26 cellular contexts compared by ENCODE assay signal in genomic region chr2:78260861-78261260, GRCh38.
"Had no signal": no experiment of that assay in that cellular context is flagged by ENCODE, and none has a peak within 500 bp of the region (broad histone marks: within the 10 kb centered on the region; RNA-seq: fewer than 3 reads in every experiment).

No MANE protein-coding gene starts in this region.

- H3K27me3 ChIP-seq: esophagus squamous epithelium, ovary, sigmoid colon, tibial nerve had no signal

- H3K36me3 ChIP-seq: esophagus squamous epithelium, ovary, prostate gland, sigmoid colon, tibial nerve had no signal

- H3K9me3 ChIP-seq: esophagus squamous epithelium, mucosa of descending colon, ovary, prostate gland, sigmoid colon, tibial nerve had no signal

- H3K4me1 Mint-ChIP-seq: activated CD4-positive, alpha-beta memory T cell treated with anti-CD3 and anti-CD28 coated beads, Interleukin-2, amount 10 ng/mL, durations not matched to agents 7 days and 5 days; activated CD4-positive, alpha-beta T cell treated with anti-CD3 and anti-CD28 coated beads, Interleukin-2, amount 10 ng/mL, durations not matched to agents 7 days and 5 days; stimulated activated effector memory CD8-positive, alpha-beta T cell treated with anti-CD3 and anti-CD28 coated beads, Interleukin-12 subunit alpha, Interleukin-12 subunit beta, amount 100 ng/mL, for 72 hours had no signal

- H3K36me3 Mint-ChIP-seq: stimulated activated effector memory CD8-positive, alpha-beta T cell treated with anti-CD3 and anti-CD28 coated beads, Interleukin-12 subunit alpha, Interleukin-12 subunit beta, amount 100 ng/mL, for 72 hours had no signal

- H3K4me3 Mint-ChIP-seq: activated CD4-positive, alpha-beta memory T cell treated with anti-CD3 and anti-CD28 coated beads, Interleukin-2, amount 10 ng/mL, durations not matched to agents 7 days and 5 days; activated CD4-positive, alpha-beta T cell treated with anti-CD3 and anti-CD28 coated beads, Interleukin-2, amount 10 ng/mL, durations not matched to agents 7 days and 5 days; activated T-cell treated with anti-CD3 and anti-CD28 coated beads, Interleukin-2, amount 50 U/mL, for 24 hours; nephron progenitor cell; stimulated activated effector memory CD8-positive, alpha-beta T cell treated with anti-CD3 and anti-CD28 coated beads, Interleukin-12 subunit alpha, Interleukin-12 subunit beta, amount 100 ng/mL, for 72 hours; stimulated activated naive CD8-positive, alpha-beta T cell treated with anti-CD3 and anti-CD28 coated beads, Interleukin-15, Interleukin-2, amounts not matched to agents 100 ng/mL and 50 ng/mL, for 24 hours had no signal

- H3K9me3 Mint-ChIP-seq: nephron progenitor cell had no signal

- H3K27ac ChIP-seq: epithelial cell of prostate, esophagus squamous epithelium, ovary, prostate gland, sigmoid colon, tibial nerve had no signal

- H3K4me3 ChIP-seq: esophagus squamous epithelium, mucosa of descending colon, ovary, prostate gland, sigmoid colon, tibial nerve had no signal

- ATAC-seq: left ventricle myocardium superior; mucosa of descending colon; stimulated activated effector memory CD8-positive, alpha-beta T cell treated with anti-CD3 and anti-CD28 coated beads, Interleukin-12 subunit alpha, Interleukin-12 subunit beta, amount 100 ng/mL, for 72 hours had no signal

- H3K27ac Mint-ChIP-seq: activated CD4-positive, alpha-beta memory T cell treated with anti-CD3 and anti-CD28 coated beads, Interleukin-2, amount 10 ng/mL, durations not matched to agents 7 days and 5 days; activated CD4-positive, alpha-beta T cell treated with anti-CD3 and anti-CD28 coated beads, Interleukin-2, amount 10 ng/mL, durations not matched to agents 7 days and 5 days; activated T-cell treated with anti-CD3 and anti-CD28 coated beads, Interleukin-2, amount 50 U/mL, for 24 hours; stimulated activated effector memory CD8-positive, alpha-beta T cell treated with anti-CD3 and anti-CD28 coated beads, Interleukin-12 subunit alpha, Interleukin-12 subunit beta, amount 100 ng/mL, for 72 hours; stimulated activated naive CD8-positive, alpha-beta T cell treated with anti-CD3 and anti-CD28 coated beads, Interleukin-15, Interleukin-2, amounts not matched to agents 100 ng/mL and 50 ng/mL, for 24 hours had no signal

- H3K27me3 Mint-ChIP-seq: activated CD4-positive, alpha-beta memory T cell treated with anti-CD3 and anti-CD28 coated beads, Interleukin-2, amount 10 ng/mL, durations not matched to agents 7 days and 5 days; activated CD4-positive, alpha-beta T cell treated with anti-CD3 and anti-CD28 coated beads, Interleukin-2, amount 10 ng/mL, durations not matched to agents 7 days and 5 days; activated T-cell treated with anti-CD3 and anti-CD28 coated beads, Interleukin-2, amount 50 U/mL, for 24 hours; stimulated activated naive CD8-positive, alpha-beta T cell treated with anti-CD3 and anti-CD28 coated beads, Interleukin-15, Interleukin-2, amounts not matched to agents 100 ng/mL and 50 ng/mL, for 24 hours had no signal

- DNase-seq: activated CD4-positive, alpha-beta memory T cell treated with anti-CD3 and anti-CD28 coated beads, Interleukin-2, amount 10 ng/mL, durations not matched to agents 7 days and 5 days; activated CD4-positive, alpha-beta T cell treated with anti-CD3 and anti-CD28 coated beads for 1 hour; activated CD4-positive, alpha-beta T cell treated with anti-CD3 and anti-CD28 coated beads, Interleukin-2, amount 10 ng/mL, durations not matched to agents 7 days and 5 days; activated CD8-positive, alpha-beta memory T cell treated with anti-CD3 and anti-CD28 coated beads, Interleukin-2, amount 50 U/mL, for 48 hours; activated gamma-delta T cell treated with Interleukin-2 at 50 U/mL for 16 hours; activated naive CD4-positive, alpha-beta T cell treated with anti-CD3 and anti-CD28 coated beads, Interleukin-2, amount 50 U/mL, for 16 hours; activated T-cell treated with anti-CD3 and anti-CD28 coated beads, Interleukin-2, amount 50 U/mL, for 24 hours; amniotic stem cell; central memory CD4-positive, alpha-beta T cell; effector CD4-positive, alpha-beta T cell; esophagus squamous epithelium; glutamatergic neuron; left ventricle myocardium superior; mucosa of descending colon; nephron progenitor cell; ovary; retina; sigmoid colon; small intestine; stimulated activated CD4-positive, alpha-beta T cell treated with anti-CD3 and anti-CD28 coated beads, Interleukin-4, amount 100 ng/mL, for 24 hours; T-helper 2 cell had no signal

- H3K4me1 ChIP-seq: esophagus squamous epithelium, prostate gland, sigmoid colon, tibial nerve had no signal
